ENCODE assay signal across 8 cellular contexts in genomic region chr13:109778102-109778542, GRCh38. TPM values are rescaled to one million over a fixed set of nuclear protein-coding genes. Genes with fewer than 3 reads are reported as not detected.
DNase-seq lines count a peak whose midpoint lies in the region; ATAC-seq and TF ChIP-seq lines count a peak whose summit lies in the region.

No MANE protein-coding gene starts in this region.

- peak overlapping the region; percentile 99 for H3K9ac ChIP-seq in SK-N-MC (ENCODE audit: insufficient read length)
- H3K9ac ChIP-seq in fibroblast of lung (ENCODE audit: insufficient read depth, low read length), result no peak overlapping the region

- H3K4me3 ChIP-seq in SK-N-MC, result peak overlapping the region; percentile 91
- H3K4me3 ChIP-seq in fibroblast of lung (replicated peaks in 1 of 4; ENCODE audit: control extremely low read depth in 1 of 4, insufficient read depth in 1 of 4, low read depth in 3 of 4, low read length in 4 of 4), result no peak overlapping the region

- ATAC-seq in HG03342 (IDR thresholded peaks at IDR 0.05; ENCODE audit: unreplicated experiment), result no peak

- H3K27me3 Mint-ChIP-seq in activated naive CD4-positive, alpha-beta T cell treated with anti-CD3 and anti-CD28 coated beads, Interleukin-2, amount 10 ng/mL, durations not matched to agents 7 days and 5 days, result no peaks in the 10 kb centered on the region

- H3K4me3 Mint-ChIP-seq in activated naive CD4-positive, alpha-beta T cell treated with anti-CD3 and anti-CD28 coated beads, Interleukin-2, amount 10 ng/mL, durations not matched to agents 7 days and 5 days, result peak overlapping the region; percentile 35

- H3K79me2 ChIP-seq in fibroblast of lung (ENCODE audit: control insufficient read depth, insufficient read depth, low read length), result peaks cover 14% of the 10 kb centered on the region

- TF ChIP-seq CTCF in fibroblast of lung (conservative IDR thresholded peaks at IDR 0.05 in 1 of 2, IDR thresholded peaks at IDR 0.05 in 1 of 2; ENCODE audit: low read depth in 1 of 2, low read length in 2 of 2), result no peak

- H3K9me3 Mint-ChIP-seq in activated naive CD4-positive, alpha-beta T cell treated with anti-CD3 and anti-CD28 coated beads, Interleukin-2, amount 10 ng/mL, durations not matched to agents 7 days and 5 days, result no peaks in the 10 kb centered on the region

- H3K36me3 Mint-ChIP-seq in activated naive CD4-positive, alpha-beta T cell treated with anti-CD3 and anti-CD28 coated beads, Interleukin-2, amount 10 ng/mL, durations not matched to agents 7 days and 5 days, result peaks cover 31% of the 10 kb centered on the region

- peaks cover 55% of the 10 kb centered on the region for H3K4me1 Mint-ChIP-seq in activated naive CD4-positive, alpha-beta T cell treated with anti-CD3 and anti-CD28 coated beads, Interleukin-2, amount 10 ng/mL, durations not matched to agents 7 days and 5 days

- peak overlapping the region; percentile 75 for H3K27ac Mint-ChIP-seq in activated naive CD4-positive, alpha-beta T cell treated with anti-CD3 and anti-CD28 coated beads, Interleukin-2, amount 10 ng/mL, durations not matched to agents 7 days and 5 days

- peak overlapping the region; percentile 35 for H3K4me2 ChIP-seq in fibroblast of lung (ENCODE audit: extremely low read depth, insufficient read depth, low read length)

- H3K36me3 ChIP-seq in SK-N-MC (ENCODE audit: insufficient read depth, low read length) (peaks cover 100% of the 10 kb centered on the region), fibroblast of lung (ENCODE audit: control insufficient read depth, insufficient read depth, low read length) (peaks cover 7% of the 10 kb centered on the region)

- no peak overlapping the region for H2AFZ ChIP-seq in fibroblast of lung (ENCODE audit: low read length)

- DNase-seq in activated naive CD4-positive, alpha-beta T cell treated with anti-CD3 and anti-CD28 coated beads, Interleukin-2, amount 10 ng/mL, durations not matched to agents 7 days and 5 days, result peak; percentile 36
- no peak for DNase-seq in activated naive CD4-positive, alpha-beta T cell treated with anti-CD3 and anti-CD28 coated beads, Interleukin-2, amount 50 U/mL, for 16 hours
- DNase-seq in SK-N-MC (ENCODE audit: low read depth, low spot score) (no peak), fibroblast of lung (ENCODE audit: low read depth in 2 of 2) (peak in 1 of 2 donors; percentile 73), superior temporal gyrus (ENCODE audit: extremely low spot score) (peak; percentile 45), GM03348 (ENCODE audit: low spot score) (no peak), dedifferentiated amniotic fluid mesenchymal stem cell (ENCODE audit: extremely low spot score) (no peak)

- CTCF ChIA-PET in activated naive CD4-positive, alpha-beta T cell treated with anti-CD3 and anti-CD28 coated beads, Interleukin-2, amount 10 ng/mL, durations not matched to agents 7 days and 5 days (lab: Charles Lee), result no interaction called here

- no peaks in the 10 kb centered on the region for H4K20me1 ChIP-seq in fibroblast of lung (ENCODE audit: control insufficient read depth, extremely low read depth, insufficient read depth, low read length)

- peaks cover 3% of the 10 kb centered on the region for H3K4me1 ChIP-seq in fibroblast of lung (ENCODE audit: control insufficient read depth, extremely low read depth, insufficient read depth, low read length)

- H3K27ac ChIP-seq in SK-N-MC (peak overlapping the region; percentile 98), fibroblast of lung (ENCODE audit: insufficient read depth, low read length) (no peak overlapping the region)

- H3K9me3 ChIP-seq in SK-N-MC (ENCODE audit: low read depth, low read length), result no peaks in the 10 kb centered on the region
- no peaks in the 10 kb centered on the region for H3K9me3 ChIP-seq in fibroblast of lung (ENCODE audit: control insufficient read depth, insufficient read depth, low read depth, low read length)

- no peaks in the 10 kb centered on the region for H3K27me3 ChIP-seq in fibroblast of lung (ENCODE audit: control insufficient read depth, insufficient read depth, low read length)

RNA-seq across cellular contexts. Expression of gene IRS2, which starts 8.3 kb away (rescaled TPM):
- total RNA-seq in fibroblast of lung, result 2.3 TPM in 2 replicates
- 1.9 and 2.3 TPM in 2 replicates for polyA plus RNA-seq in fibroblast of lung
- 3.4 and 4.3 TPM in 2 replicates for polyA plus RNA-seq in fibroblast of lung (2012)
- 1.0 and 2.3 TPM in 2 replicates for polyA minus RNA-seq in fibroblast of lung (ENCODE audit: low replicate concordance)

Comparison
In these comparisons a context has a peak if more than half of its experiments do, and no peak if none do; other contexts are left out.
1. DNase-seq: peak in activated naive CD4-positive, alpha-beta T cell treated with anti-CD3 and anti-CD28 coated beads, Interleukin-2, amount 10 ng/mL, durations not matched to agents 7 days and 5 days (single experiment) and superior temporal gyrus (single experiment); none in activated naive CD4-positive, alpha-beta T cell treated with anti-CD3 and anti-CD28 coated beads, Interleukin-2, amount 50 U/mL, for 16 hours (single experiment), SK-N-MC (single experiment), GM03348 (single experiment) and dedifferentiated amniotic fluid mesenchymal stem cell (single experiment).